In genomic region chr1:235552146-235552716, GRCh38 we compare ENCODE assay signal across 24 cellular contexts. TPM values are rescaled to one million over a fixed set of nuclear protein-coding genes. Genes with fewer than 3 reads are reported as not detected.
DNase-seq lines count a peak whose midpoint lies in the region; ATAC-seq and TF ChIP-seq lines count a peak whose summit lies in the region.
"Had no signal": no experiment of that assay in that cellular context is flagged by ENCODE, and none has a peak within 500 bp of the region (broad histone marks: within the 10 kb centered on the region; RNA-seq: fewer than 3 reads in every experiment).

No MANE protein-coding gene starts in this region.

- H3K4me3 ChIP-seq in heart left ventricle (no peak overlapping the region), spleen (no peak overlapping the region)
- H3K4me3 ChIP-seq: BLaER1 treated with 17β-estradiol and CSF1 and Interleukin-3, amounts not matched to agents 10 nM and 100 nM; Peyer's patch; prostate gland; sigmoid colon; tibial nerve had no signal

- H3K27me3 ChIP-seq in heart left ventricle (no peaks in the 10 kb centered on the region), spleen (replicated peaks in 1 of 7) (no peaks in the 10 kb centered on the region)
- H3K27me3 ChIP-seq: BLaER1 treated with 17β-estradiol and CSF1 and Interleukin-3, amounts not matched to agents 10 nM and 100 nM; Peyer's patch; sigmoid colon had no signal

- H3K9me3 ChIP-seq in heart left ventricle: no peaks in the 10 kb centered on the region
- no peaks in the 10 kb centered on the region for H3K9me3 ChIP-seq in spleen
- H3K9me3 ChIP-seq: BLaER1 treated with 17β-estradiol and CSF1 and Interleukin-3, amounts not matched to agents 10 nM and 100 nM; Peyer's patch; prostate gland; sigmoid colon; tibial nerve had no signal

- ATAC-seq in heart left ventricle: peak in 3 of 4 donors; percentile 53 to 80 (median 80)
- no peak for ATAC-seq in HG03571 (IDR thresholded peaks at IDR 0.05; ENCODE audit: unreplicated experiment)

- H3K27ac ChIP-seq in heart left ventricle (no peak overlapping the region), spleen (peak overlapping the region in 5 of 8 donors; percentile 60 to 69 (median 67))
- H3K27ac ChIP-seq: BLaER1 treated with 17β-estradiol and CSF1 and Interleukin-3, amounts not matched to agents 10 nM and 100 nM; Peyer's patch; sigmoid colon; tibial nerve had no signal

- H3K4me1 ChIP-seq in heart left ventricle: no peaks in the 10 kb centered on the region
- H3K4me1 ChIP-seq in spleen: peaks cover 0 to 4% (median 0%) of the 10 kb centered on the region in 6 donors
- H3K4me1 ChIP-seq: BLaER1 treated with 17β-estradiol and CSF1 and Interleukin-3, amounts not matched to agents 10 nM and 100 nM; Peyer's patch; prostate gland; sigmoid colon; tibial nerve had no signal

- TF ChIP-seq CTCF in heart left ventricle (IDR thresholded peaks at IDR 0.05) (peak in 1 of 12 donors; percentile 4), spleen (IDR thresholded peaks at IDR 0.05 in 8 of 11, conservative IDR thresholded peaks at IDR 0.05 in 3 of 11) (no peak)

- 68 to 71% (median 70%) methylated on average over 10 of the region's 10 CpGs for WGBS in heart left ventricle, 4 donors
- WGBS in spleen, 5 donors: 78 to 91% (median 85%) methylated on average over 10 of the region's 10 CpGs

- TF ChIP-seq POLR2A in heart left ventricle (IDR thresholded peaks at IDR 0.05): no peak
- TF ChIP-seq POLR2A in spleen (IDR thresholded peaks at IDR 0.05): no peak

- intact Hi-C loops in heart left ventricle (cut with DNase I): no loop called here
- intact Hi-C loops in spleen (cut with DNase I; ENCODE audit: low total_unique reads): no loop called here

- H3K36me3 ChIP-seq in heart left ventricle (no peaks in the 10 kb centered on the region), spleen (no peaks in the 10 kb centered on the region)
- H3K36me3 ChIP-seq: BLaER1 treated with 17β-estradiol and CSF1 and Interleukin-3, amounts not matched to agents 10 nM and 100 nM; Peyer's patch; prostate gland; sigmoid colon; tibial nerve had no signal

- DNase-seq in DMS79 treated with DMSO at 0.1 percent for 48 hours (lab: John Stamatoyannopoulos, UW) (peak; percentile 39), NCI-H2029 (lab: John Stamatoyannopoulos, UW) (peak; percentile 53), heart left ventricle (peak in 4 of 5 donors; percentile 21 to 62 (median 34)), spleen (no peak), activated gamma-delta T cell treated with Interleukin-2 at 50 U/mL for 16 hours (no peak)
- no peak for DNase-seq in stimulated activated naive CD4-positive, alpha-beta T cell treated with Interleukin-2 at 50 U/mL for 16 hours (lab: John Stamatoyannopoulos, UW)
- DNase-seq: activated B cell treated with CpG ODN at 0.5 μM for 24 hours; activated CD4-positive, alpha-beta T cell treated with anti-CD3 and anti-CD28 coated beads, Interleukin-2, amount 10 ng/mL, durations not matched to agents 7 days and 5 days; activated gamma-delta T cell; activated T-cell treated with anti-CD3 and anti-CD28 coated beads, Interleukin-2, amount 50 U/mL, for 24 hours; COR-L47; GOT3; head of caudate nucleus; NCI-H1092 treated with DMSO at 0.1 percent for 48 hours; NCI-H187; NCI-H526 treated with DMSO at 0.1 percent for 48 hours; Peyer's patch; sigmoid colon; stimulated activated CD4-positive, alpha-beta T cell treated with anti-CD3 and anti-CD28 coated beads, Interleukin-4, amount 100 ng/mL, for 1 hour; T1000 had no signal

RNA-seq across cellular contexts. Expression of gene B3GALNT2, which starts 48.0 kb away (rescaled TPM):
- total RNA-seq in heart left ventricle (10 to 100 TPM; 18.3 to 25.9 (median 20.9) TPM), spleen (10 to 100 TPM in 6 of 7 donors, 1 to 10 TPM in 1; 8.8 to 35.1 (median 12.0) TPM)
- polyA plus RNA-seq in heart left ventricle (10 to 100 TPM in 1 of 2 donors, 1 to 10 TPM in 1; 5.4 to 13.0 TPM), spleen (1 to 10 TPM; 1.1 to 3.5 (median 1.9) TPM)

Comparison
In these comparisons a context has a peak if more than half of its experiments do, and no peak if none do; other contexts are left out.
1. DNase-seq: peak in DMS79 treated with DMSO at 0.1 percent for 48 hours (single experiment), NCI-H2029 (single experiment) and heart left ventricle (4 of 5); none in spleen (single experiment), activated gamma-delta T cell treated with Interleukin-2 at 50 U/mL for 16 hours (single experiment) and stimulated activated naive CD4-positive, alpha-beta T cell treated with Interleukin-2 at 50 U/mL for 16 hours (single experiment).
2. H3K27ac ChIP-seq: peak in spleen (5 of 8); none in heart left ventricle (0 of 12).